Comparison of ENCODE assay signal across 23 cellular contexts in the genomic region with DNA sequence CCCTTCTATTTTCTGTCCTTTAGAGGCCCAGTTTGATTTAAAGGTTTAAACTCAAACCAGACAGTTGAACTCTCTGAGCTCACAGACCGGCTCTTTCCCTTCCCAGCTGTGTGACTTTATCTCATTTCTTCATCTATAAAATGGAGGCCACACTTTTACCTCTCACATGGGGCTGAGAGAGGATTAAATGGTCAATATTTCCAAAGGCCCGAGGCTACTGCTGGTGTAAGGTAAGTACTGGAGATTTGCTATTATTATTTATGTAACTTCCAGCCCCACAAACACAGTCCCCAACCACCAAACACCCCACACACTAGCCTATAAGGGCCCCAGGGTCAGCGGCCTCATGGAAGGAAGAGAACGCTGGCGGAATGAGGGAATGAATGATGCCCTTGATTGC. TPM values are rescaled to one million over a fixed set of nuclear protein-coding genes. Genes with fewer than 3 reads are reported as not detected.
DNase-seq lines count a peak whose midpoint lies in the region; ATAC-seq, FAIRE-seq and TF ChIP-seq lines count a peak whose summit lies in the region.
"Had no signal": no experiment of that assay in that cellular context is flagged by ENCODE, and none has a peak within 500 bp of the region (broad histone marks: within the 10 kb centered on the region; RNA-seq: fewer than 3 reads in every experiment).

No MANE protein-coding gene starts in this region.

- H3K36me3 ChIP-seq in mammary epithelial cell (ENCODE audit: insufficient read depth, low read length) (no peaks in the 10 kb centered on the region), endothelial cell of umbilical vein (ENCODE audit: control insufficient read depth in 2 of 2, extremely low read depth in 1 of 2, insufficient read depth in 2 of 2, low read length in 2 of 2) (no peaks in the 10 kb centered on the region), Caco-2 (ENCODE audit: control insufficient read depth, insufficient read depth, low read length) (no peaks in the 10 kb centered on the region), A673 (ENCODE audit: insufficient read depth, low read length, poor library complexity, severe bottlenecking) (no peaks in the 10 kb centered on the region)
- H3K36me3 ChIP-seq: SJSA1, suprapubic skin had no signal

- H3K27me3 Mint-ChIP-seq in MCF 10A (ENCODE audit: insufficient read depth, unreplicated experiment) (peaks cover 14% of the 10 kb centered on the region), nephron progenitor cell (ENCODE audit: low read depth, poor library complexity) (peaks cover 26% of the 10 kb centered on the region), Caco-2 (ENCODE audit: insufficient read depth, unreplicated experiment) (no peaks in the 10 kb centered on the region)

- DNase-seq in mammary epithelial cell (no peak), MCF 10A (ENCODE audit: unreplicated experiment) (no peak), endothelial cell of umbilical vein (ENCODE audit: low read depth, low spot score) (no peak), nephron progenitor cell (no peak), Caco-2 (no peak), A673 (ENCODE audit: low spot score) (no peak), substantia nigra (lab: John Stamatoyannopoulos, UW) (no peak)
- DNase-seq: 8988T; activated CD4-positive, alpha-beta T cell treated with anti-CD3 and anti-CD28 coated beads for 4 hours; central memory CD4-positive, alpha-beta T cell; foreskin keratinocyte; hippocampal formation; naive thymus-derived CD4-positive, alpha-beta T cell; NCI-H1092 treated with DMSO at 0.1 percent for 48 hours; NCI-H2029; NCI-H446 treated with DMSO at 0.1 percent for 48 hours had no signal

- H3K9me3 ChIP-seq in mammary epithelial cell (replicated peaks; ENCODE audit: insufficient read depth, low read length), result no peaks in the 10 kb centered on the region
- H3K9me3 ChIP-seq in endothelial cell of umbilical vein (replicated peaks; ENCODE audit: control insufficient read depth, insufficient read depth, low read length), result no peaks in the 10 kb centered on the region
- no peaks in the 10 kb centered on the region for H3K9me3 ChIP-seq in Caco-2
- no peaks in the 10 kb centered on the region for H3K9me3 ChIP-seq in A673 (ENCODE audit: low read depth, low read length, poor library complexity, severe bottlenecking)
- H3K9me3 ChIP-seq: SJSA1, suprapubic skin had no signal

- H3K27ac ChIP-seq in mammary epithelial cell (ENCODE audit: insufficient read depth, low read depth, low read length) (no peak overlapping the region), endothelial cell of umbilical vein (ENCODE audit: insufficient read depth, low read depth, low read length) (peak overlapping the region; percentile 90), A673 (ENCODE audit: low read depth, low read length, poor library complexity, severe bottlenecking) (no peak overlapping the region), substantia nigra (ENCODE audit: low read depth, low read length, poor library complexity, severe bottlenecking) (no peak overlapping the region)
- H3K27ac ChIP-seq: foreskin keratinocyte, SJSA1, suprapubic skin had no signal

- CTCF ChIA-PET in mammary epithelial cell (lab: Charles Lee; ENCODE audit: low non-redundant PET), result no interaction called here
- CTCF ChIA-PET in MCF 10A (lab: Yijun Ruan, JAX), result interaction anchor here (2.5 kb wide), 1 partner anchor 38 kb away, joined by 7 read pairs; no protein-coding TSS in a partner anchor
- CTCF ChIA-PET in endothelial cell of umbilical vein (lab: Charles Lee), result interaction anchor here (1.0 to 5.9 kb wide), 5 partner anchors 11 to 19 kb away, joined by 3 to 54 read pairs (median 6); partner anchors contain the start of gene STK32B
- CTCF ChIA-PET in Caco-2 (lab: Charles Lee), result no interaction called here
- CTCF ChIA-PET in A673 (lab: Charles Lee), result no interaction called here

- H3K9me3 Mint-ChIP-seq in MCF 10A (ENCODE audit: unreplicated experiment) (no peaks in the 10 kb centered on the region), nephron progenitor cell (no peaks in the 10 kb centered on the region), Caco-2 (ENCODE audit: unreplicated experiment) (no peaks in the 10 kb centered on the region)
- H3K9me3 Mint-ChIP-seq: naive thymus-derived CD4-positive, alpha-beta T cell had no signal

- no peaks in the 10 kb centered on the region for H4K20me1 ChIP-seq in mammary epithelial cell (ENCODE audit: insufficient read depth, low read length)
- H4K20me1 ChIP-seq in endothelial cell of umbilical vein (replicated peaks; ENCODE audit: control insufficient read depth, extremely low read depth, insufficient read depth, low read length), result no peaks in the 10 kb centered on the region

- H3K4me2 ChIP-seq in mammary epithelial cell (ENCODE audit: insufficient read depth, low read depth, low read length) (no peak overlapping the region), endothelial cell of umbilical vein (ENCODE audit: insufficient read depth, low read length) (peak overlapping the region; percentile 56)

- no peak overlapping the region for H3K27ac Mint-ChIP-seq in MCF 10A (ENCODE audit: low read depth, unreplicated experiment)
- peak overlapping the region; percentile 1 for H3K27ac Mint-ChIP-seq in nephron progenitor cell
- H3K27ac Mint-ChIP-seq in Caco-2 (ENCODE audit: unreplicated experiment), result no peak overlapping the region
- H3K27ac Mint-ChIP-seq: activated naive CD4-positive, alpha-beta T cell treated with anti-CD3 and anti-CD28 coated beads, Interleukin-2, amount 50 U/mL, for 72 hours had no signal

- H3K4me3 ChIP-seq in mammary epithelial cell (replicated peaks in 1 of 3; ENCODE audit: insufficient read depth in 1 of 3, low read depth in 2 of 3, low read length in 3 of 3) (no peak overlapping the region), endothelial cell of umbilical vein (replicated peaks in 1 of 3; ENCODE audit: insufficient read depth in 1 of 3, low read depth in 1 of 3, low read length in 3 of 3) (peak overlapping the region in 1 of 3 experiments; percentile 22), Caco-2 (ENCODE audit: low read depth, low read length) (no peak overlapping the region), A673 (ENCODE audit: low read depth, low read length, poor library complexity, severe bottlenecking) (no peak overlapping the region)
- H3K4me3 ChIP-seq: SJSA1, suprapubic skin had no signal

- H2AFZ ChIP-seq in mammary epithelial cell (ENCODE audit: low read depth, low read length), result peak overlapping the region; percentile 74
- peak overlapping the region; percentile 63 for H2AFZ ChIP-seq in endothelial cell of umbilical vein (ENCODE audit: low read depth, low read length)

- in situ Hi-C loops in mammary epithelial cell (cut with MboI; ENCODE audit: low sequenced_read_pairs in 2 of 2), result loop anchor here in 1 of 2 donors (25.0 kb wide), 1 partner anchor 754 kb away; no protein-coding TSS in a partner anchor

- no peak for FAIRE-seq in endothelial cell of umbilical vein (lab: Jason Lieb, UNC)
- FAIRE-seq: D721Med had no signal

- no peak for TF ChIP-seq CTCF in mammary epithelial cell (conservative IDR thresholded peaks at IDR 0.05 in 1 of 2, IDR thresholded peaks at IDR 0.05 in 1 of 2; ENCODE audit: extremely low read depth in 1 of 2, insufficient read depth in 1 of 2, low read depth in 1 of 2, low read length in 2 of 2)
- TF ChIP-seq CTCF in MCF 10A (IDR thresholded peaks at IDR 0.05; ENCODE audit: unreplicated experiment), result no peak
- no peak for TF ChIP-seq CTCF in endothelial cell of umbilical vein (IDR thresholded peaks at IDR 0.05; ENCODE audit: extremely low read depth in 1 of 2, insufficient read depth in 1 of 2, low read depth in 1 of 2, low read length in 2 of 2)
- TF ChIP-seq CTCF in nephron progenitor cell (IDR thresholded peaks at IDR 0.05), result no peak
- TF ChIP-seq CTCF in Caco-2 (IDR thresholded peaks at IDR 0.05; ENCODE audit: insufficient read depth in 1 of 2, low read depth in 1 of 2, low read length in 1 of 2, severe bottlenecking in 1 of 2, unreplicated experiment in 1 of 2), result no peak
- TF ChIP-seq CTCF in A673 (conservative IDR thresholded peaks at IDR 0.05; ENCODE audit: low read depth, low read length), result no peak

- dilution Hi-C loops in mammary epithelial cell (cut with HindIII; ENCODE audit: low sequenced_read_pairs), result no loop called here
- dilution Hi-C loops in endothelial cell of umbilical vein (cut with MboI; ENCODE audit: extremely low pct_ligation_motif_present, low sequenced_read_pairs), result no loop called here

- no peaks in the 10 kb centered on the region for H3K36me3 Mint-ChIP-seq in MCF 10A (ENCODE audit: insufficient read depth, unreplicated experiment)
- H3K36me3 Mint-ChIP-seq in nephron progenitor cell (ENCODE audit: low read depth), result no peaks in the 10 kb centered on the region
- H3K36me3 Mint-ChIP-seq in Caco-2 (ENCODE audit: insufficient read depth, unreplicated experiment), result no peaks in the 10 kb centered on the region
- H3K36me3 Mint-ChIP-seq: activated naive CD4-positive, alpha-beta T cell treated with anti-CD3 and anti-CD28 coated beads, Interleukin-2, amount 50 U/mL, for 72 hours; naive thymus-derived CD4-positive, alpha-beta T cell had no signal

- H3K4me3 Mint-ChIP-seq in MCF 10A (ENCODE audit: unreplicated experiment) (no peak overlapping the region), nephron progenitor cell (no peak overlapping the region), Caco-2 (ENCODE audit: unreplicated experiment) (no peak overlapping the region)

- POLR2A ChIA-PET in MCF 10A (lab: Yijun Ruan, JAX) (no interaction called here), endothelial cell of umbilical vein (lab: Charles Lee) (no interaction called here), Caco-2 (lab: Charles Lee) (no interaction called here), A673 (lab: Charles Lee; ENCODE audit: low non-redundant PET) (no interaction called here)

- no peaks in the 10 kb centered on the region for H3K27me3 ChIP-seq in mammary epithelial cell (ENCODE audit: insufficient read depth, low read length)
- no peaks in the 10 kb centered on the region for H3K27me3 ChIP-seq in endothelial cell of umbilical vein (ENCODE audit: control insufficient read depth in 2 of 2, insufficient read depth in 2 of 2, low read length in 2 of 2)
- H3K27me3 ChIP-seq in Caco-2 (replicated peaks; ENCODE audit: control insufficient read depth, insufficient read depth, low read length), result no peaks in the 10 kb centered on the region
- no peaks in the 10 kb centered on the region for H3K27me3 ChIP-seq in A673 (replicated peaks; ENCODE audit: insufficient read depth, low read depth, low read length, poor library complexity)
- H3K27me3 ChIP-seq: SJSA1, suprapubic skin had no signal

- WGBS in mammary epithelial cell (ENCODE audit: low coverage, missing lambda C conversion rate), result 92% methylated on average over 3 of the region's 5 CpGs

- H3K9ac ChIP-seq in mammary epithelial cell (ENCODE audit: insufficient read depth, low read length) (no peak overlapping the region), endothelial cell of umbilical vein (replicated peaks; ENCODE audit: extremely low read depth, insufficient read depth, low read length) (peak overlapping the region; percentile 39)

- BruUV-seq in mammary epithelial cell (replicated peaks; lab: Mats Ljungman, UMichigan) (no TSS peak), MCF 10A (replicated peaks; lab: Mats Ljungman, UMichigan) (no TSS peak), endothelial cell of umbilical vein (replicated peaks; lab: Mats Ljungman, UMichigan) (TSS peak; percentile 50), Caco-2 (replicated peaks; lab: Mats Ljungman, UMichigan) (no TSS peak), A673 (replicated peaks; lab: Mats Ljungman, UMichigan) (no TSS peak)

- TF ChIP-seq POLR2A in endothelial cell of umbilical vein (IDR thresholded peaks at IDR 0.05; ENCODE audit: low read depth, low read length), result no peak

- H3K79me2 ChIP-seq in mammary epithelial cell (ENCODE audit: insufficient read depth, low read length) (no peaks in the 10 kb centered on the region), endothelial cell of umbilical vein (ENCODE audit: control insufficient read depth, insufficient read depth, low read length) (no peaks in the 10 kb centered on the region)

- peaks cover 9% of the 10 kb centered on the region for H3K4me1 Mint-ChIP-seq in MCF 10A (ENCODE audit: insufficient read depth, unreplicated experiment)
- peaks cover 31% of the 10 kb centered on the region for H3K4me1 Mint-ChIP-seq in nephron progenitor cell
- H3K4me1 Mint-ChIP-seq in Caco-2 (ENCODE audit: low read depth, unreplicated experiment), result peaks cover 12% of the 10 kb centered on the region

- no peak for ATAC-seq in HG02610 (IDR thresholded peaks at IDR 0.05; ENCODE audit: unreplicated experiment)
- ATAC-seq: activated naive CD4-positive, alpha-beta T cell treated with anti-CD3 and anti-CD28 coated beads, Interleukin-2, amount 50 U/mL, for 72 hours; foreskin keratinocyte; Panc1 had no signal

- intact Hi-C loops in mammary epithelial cell (cut with micrococcal nuclease) (no loop called here), MCF 10A (cut with micrococcal nuclease) (no loop called here), endothelial cell of umbilical vein (cut with micrococcal nuclease) (loop anchor here (1.0 to 10.0 kb wide), 5 partner anchors 12 to 1242 kb away; partner anchors contain the start of gene STK32B), Caco-2 (cut with micrococcal nuclease; ENCODE audit: unreplicated experiment) (no loop called here), A673 (cut with micrococcal nuclease; ENCODE audit: unreplicated experiment) (no loop called here)

- no peaks in the 10 kb centered on the region for H3K9me1 ChIP-seq in endothelial cell of umbilical vein (replicated peaks; ENCODE audit: control insufficient read depth, extremely low read depth, insufficient read depth, low read length)

- peaks cover 6% of the 10 kb centered on the region for H3K4me1 ChIP-seq in mammary epithelial cell (ENCODE audit: insufficient read depth, low read length)
- peaks cover 60% of the 10 kb centered on the region for H3K4me1 ChIP-seq in endothelial cell of umbilical vein (ENCODE audit: control insufficient read depth, extremely low read depth, insufficient read depth, low read length)
- H3K4me1 ChIP-seq in Caco-2, result 0 out of 2 replicates have a peak, but pooled peaks cover 4% of the 10 kb centered on the region
- peaks cover 12% of the 10 kb centered on the region for H3K4me1 ChIP-seq in A673 (ENCODE audit: insufficient read depth, low read length, poor library complexity, severe bottlenecking)

RNA-seq across cellular contexts. Expression of gene CYTL1, which starts 13.6 kb away (rescaled TPM):
- total RNA-seq in mammary epithelial cell (not detected), MCF 10A (2022) (not detected in 2 replicates), endothelial cell of umbilical vein (4.0 and 29.8 TPM in 2 replicates), Caco-2 (2022) (not detected in 2 replicates), A673 (2021) (7.5 and 9.1 TPM in 2 replicates)
- polyA plus RNA-seq in mammary epithelial cell (0.14 TPM), endothelial cell of umbilical vein (36.8 and 38.0 TPM in 2 replicates)
- polyA minus RNA-seq in mammary epithelial cell (not detected), endothelial cell of umbilical vein (8.4 and 15.2 TPM in 2 replicates)
- polyA plus RNA-seq in endothelial cell of umbilical vein (2011; cell fraction: cytosol; rRNA removed), result 45.3 and 50.6 TPM in 2 replicates
- polyA plus RNA-seq in endothelial cell of umbilical vein (2011; cell fraction: nucleus; rRNA removed), result 18.1 and 22.6 TPM in 2 replicates
- 18.5 and 49.4 TPM in 2 replicates for polyA plus RNA-seq in endothelial cell of umbilical vein (2012)
- not detected for polyA minus RNA-seq in endothelial cell of umbilical vein (2011; cell fraction: cytosol; rRNA and poly(A)+ RNA removed)
- polyA minus RNA-seq in endothelial cell of umbilical vein (2011; cell fraction: nucleus; rRNA and poly(A)+ RNA removed), result 1.5 and 5.3 TPM in 2 replicates
- total RNA-seq: activated naive CD4-positive, alpha-beta T cell treated with anti-CD3 and anti-CD28 coated beads, Interleukin-2, amount 50 U/mL, for 72 hours; T-helper 1 cell treated with Interleukin-12 subunit alpha and Interleukin-12 subunit beta and Interleukin-4 antibody, amounts not matched to agents 30 ng/mL and 1 ng/mL, for 36 hours had no signal
- polyA plus RNA-seq: naive thymus-derived CD4-positive, alpha-beta T cell had no signal

RNA-seq across cellular contexts. Expression of gene STK32B, which starts 18.5 kb away (rescaled TPM):
- 1 to 10 TPM in 1 of 2 donors, under 1 TPM in 1; 0.17 to 2.1 TPM for total RNA-seq in mammary epithelial cell
- 2.0 TPM for polyA plus RNA-seq in mammary epithelial cell
- 2.7 TPM for polyA minus RNA-seq in mammary epithelial cell
- total RNA-seq in MCF 10A (2022), result not detected in 2 replicates
- total RNA-seq in endothelial cell of umbilical vein, result 7.8 and 12.4 TPM in 2 replicates
- polyA plus RNA-seq in endothelial cell of umbilical vein, result 5.6 and 6.1 TPM in 2 replicates
- 6.0 and 6.5 TPM in 2 replicates for polyA plus RNA-seq in endothelial cell of umbilical vein (2011; cell fraction: cytosol; rRNA removed)
- polyA plus RNA-seq in endothelial cell of umbilical vein (2011; cell fraction: nucleus; rRNA removed), result 11.3 and 14.6 TPM in 2 replicates
- polyA plus RNA-seq in endothelial cell of umbilical vein (2012), result 2.3 and 7.0 TPM in 2 replicates
- 7.2 and 8.3 TPM in 2 replicates for polyA minus RNA-seq in endothelial cell of umbilical vein
- polyA minus RNA-seq in endothelial cell of umbilical vein (2011; cell fraction: cytosol; rRNA and poly(A)+ RNA removed), result not detected
- polyA minus RNA-seq in endothelial cell of umbilical vein (2011; cell fraction: nucleus; rRNA and poly(A)+ RNA removed), result 8.3 and 8.4 TPM in 2 replicates
- total RNA-seq in Caco-2 (2022), result 8.8 and 11.2 TPM in 2 replicates
- 14.2 and 15.1 TPM in 2 replicates for total RNA-seq in A673 (2021)
- total RNA-seq: activated naive CD4-positive, alpha-beta T cell treated with anti-CD3 and anti-CD28 coated beads, Interleukin-2, amount 50 U/mL, for 72 hours; T-helper 1 cell treated with Interleukin-12 subunit alpha and Interleukin-12 subunit beta and Interleukin-4 antibody, amounts not matched to agents 30 ng/mL and 1 ng/mL, for 36 hours had no signal
- polyA plus RNA-seq: naive thymus-derived CD4-positive, alpha-beta T cell had no signal

Comparison
In these comparisons a context has a peak if more than half of its experiments do, and no peak if none do; other contexts are left out.
1. CTCF ChIA-PET loops: an anchor here in MCF 10A (2.5 kb wide) and endothelial cell of umbilical vein (1.0 to 5.9 kb wide); none called in mammary epithelial cell, Caco-2 and A673.